2 cellular contexts compared by ENCODE assay signal in the genomic region with DNA sequence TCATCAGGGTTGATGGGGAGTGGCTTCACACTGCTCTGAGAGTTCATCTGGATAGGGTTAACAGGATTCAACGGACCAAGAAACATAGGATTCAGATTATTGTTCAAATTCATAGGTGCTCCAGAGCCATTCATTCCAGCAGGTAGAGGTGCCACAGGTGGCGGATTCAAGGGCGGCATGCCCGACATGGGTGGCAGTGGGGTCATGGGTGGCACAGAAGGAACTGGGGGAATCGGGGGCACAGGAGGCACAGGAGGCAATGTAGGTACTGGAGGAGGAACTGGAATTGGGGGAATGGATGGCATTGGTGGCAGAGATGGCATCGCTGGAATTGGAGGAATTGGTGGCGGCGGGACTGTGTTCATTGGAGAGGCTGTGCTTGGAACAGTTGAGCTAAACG.
TF ChIP-seq lines count a peak whose summit lies in the region.

No MANE protein-coding gene starts in this region.

TF ChIP-seq in HepG2, 621 proteins besides CTCF, POLR2A, EP300 and RAD21:
- TF ChIP-seq ZC3H4 (CRISPR knock-in tag; IDR thresholded peaks at IDR 0.05; ENCODE audit: borderline replicate concordance), result 0 out of 2 replicates have a peak, but pooled peaks have one; percentile 70
- 0 out of 2 replicates have a peak, but pooled peaks have one; percentile 8 for TF ChIP-seq ZBTB38 (CRISPR knock-in tag; IDR thresholded peaks at IDR 0.05)
- peak; percentile 3 for TF ChIP-seq RBM22 (optimal IDR thresholded peaks at IDR 0.05; ENCODE audit: low read length)
- no peak for TF ChIP-seq HNRNPH1 (optimal IDR thresholded peaks at IDR 0.05; ENCODE audit: low read depth, low read length)
- TF ChIP-seq, protein P1, sequence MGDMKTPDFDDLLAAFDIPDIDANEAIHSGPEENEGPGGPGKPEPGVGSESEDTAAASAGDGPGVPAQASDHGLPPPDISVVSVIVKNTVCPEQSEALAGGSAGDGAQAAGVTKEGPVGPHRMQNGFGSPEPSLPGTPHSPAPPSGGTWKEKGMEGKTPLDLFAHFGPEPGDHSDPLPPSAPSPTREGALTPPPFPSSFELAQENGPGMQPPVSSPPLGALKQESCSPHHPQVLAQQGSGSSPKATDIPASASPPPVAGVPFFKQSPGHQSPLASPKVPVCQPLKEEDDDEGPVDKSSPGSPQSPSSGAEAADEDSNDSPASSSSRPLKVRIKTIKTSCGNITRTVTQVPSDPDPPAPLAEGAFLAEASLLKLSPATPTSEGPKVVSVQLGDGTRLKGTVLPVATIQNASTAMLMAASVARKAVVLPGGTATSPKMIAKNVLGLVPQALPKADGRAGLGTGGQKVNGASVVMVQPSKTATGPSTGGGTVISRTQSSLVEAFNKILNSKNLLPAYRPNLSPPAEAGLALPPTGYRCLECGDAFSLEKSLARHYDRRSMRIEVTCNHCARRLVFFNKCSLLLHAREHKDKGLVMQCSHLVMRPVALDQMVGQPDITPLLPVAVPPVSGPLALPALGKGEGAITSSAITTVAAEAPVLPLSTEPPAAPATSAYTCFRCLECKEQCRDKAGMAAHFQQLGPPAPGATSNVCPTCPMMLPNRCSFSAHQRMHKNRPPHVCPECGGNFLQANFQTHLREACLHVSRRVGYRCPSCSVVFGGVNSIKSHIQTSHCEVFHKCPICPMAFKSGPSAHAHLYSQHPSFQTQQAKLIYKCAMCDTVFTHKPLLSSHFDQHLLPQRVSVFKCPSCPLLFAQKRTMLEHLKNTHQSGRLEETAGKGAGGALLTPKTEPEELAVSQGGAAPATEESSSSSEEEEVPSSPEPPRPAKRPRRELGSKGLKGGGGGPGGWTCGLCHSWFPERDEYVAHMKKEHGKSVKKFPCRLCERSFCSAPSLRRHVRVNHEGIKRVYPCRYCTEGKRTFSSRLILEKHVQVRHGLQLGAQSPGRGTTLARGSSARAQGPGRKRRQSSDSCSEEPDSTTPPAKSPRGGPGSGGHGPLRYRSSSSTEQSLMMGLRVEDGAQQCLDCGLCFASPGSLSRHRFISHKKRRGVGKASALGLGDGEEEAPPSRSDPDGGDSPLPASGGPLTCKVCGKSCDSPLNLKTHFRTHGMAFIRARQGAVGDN (CRISPR knock-in tag; IDR thresholded peaks at IDR 0.05), result peak; percentile 24; the same call in 1 of the 2 replicates
- TF ChIP-seq ZFP62 (CRISPR knock-in tag; IDR thresholded peaks at IDR 0.05), result no peak
- TF ChIP-seq HNRNPL (IDR thresholded peaks at IDR 0.05; ENCODE audit: low read depth, low read length), result 0 out of 2 replicates have a peak, but pooled peaks have one; percentile 53

TF ChIP-seq in endothelial cell of umbilical vein, 7 proteins besides CTCF, POLR2A, EP300 and RAD21:
- TF ChIP-seq, protein P2, sequence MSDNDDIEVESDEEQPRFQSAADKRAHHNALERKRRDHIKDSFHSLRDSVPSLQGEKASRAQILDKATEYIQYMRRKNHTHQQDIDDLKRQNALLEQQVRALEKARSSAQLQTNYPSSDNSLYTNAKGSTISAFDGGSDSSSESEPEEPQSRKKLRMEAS (IDR thresholded peaks at IDR 0.05; ENCODE audit: insufficient read depth, insufficient read length), result no peak
- TF ChIP-seq JUN (IDR thresholded peaks at IDR 0.05; ENCODE audit: borderline replicate concordance, insufficient read depth, insufficient read length, low read depth) (no peak), MYC (IDR thresholded peaks at IDR 0.05; ENCODE audit: low read depth, low read length) (no peak), EZH2 (IDR thresholded peaks at IDR 0.05; ENCODE audit: borderline replicate concordance, low read depth, low read length, severe bottlenecking) (no peak)
